In genomic region chr11:124812876-124813275, GRCh38 we compare ENCODE assay signal across 22 cellular contexts. TPM values are rescaled to one million over a fixed set of nuclear protein-coding genes. Genes with fewer than 3 reads are reported as not detected.
DNase-seq lines count a peak whose midpoint lies in the region; ATAC-seq and TF ChIP-seq lines count a peak whose summit lies in the region.
"Had no signal": no experiment of that assay in that cellular context is flagged by ENCODE, and none has a peak within 500 bp of the region (broad histone marks: within the 10 kb centered on the region; RNA-seq: fewer than 3 reads in every experiment).

No MANE protein-coding gene starts in this region.

- no peak overlapping the region for H3K27ac Mint-ChIP-seq in HFFc6

- H3K4me1 ChIP-seq in RWPE2 (ENCODE audit: insufficient read depth, poor library complexity, severe bottlenecking), result no peaks in the 10 kb centered on the region
- H3K4me1 ChIP-seq: heart right ventricle had no signal

- H3K9me3 ChIP-seq in RWPE2 (ENCODE audit: severe bottlenecking), result peaks cover 2% of the 10 kb centered on the region
- H3K9me3 ChIP-seq: BLaER1 treated with 17β-estradiol and CSF1 and Interleukin-3, amounts not matched to agents 10 nM and 100 nM; Caco-2; heart right ventricle had no signal

- H3K4me3 ChIP-seq in RWPE2 (ENCODE audit: severe bottlenecking), result no peak overlapping the region
- H3K4me3 ChIP-seq: BLaER1 treated with 17β-estradiol and CSF1 and Interleukin-3, amounts not matched to agents 10 nM and 100 nM; heart right ventricle had no signal

- H3K27me3 ChIP-seq in RWPE2 (ENCODE audit: insufficient read depth, poor library complexity, severe bottlenecking), result no peaks in the 10 kb centered on the region
- H3K27me3 ChIP-seq: BLaER1 treated with 17β-estradiol and CSF1 and Interleukin-3, amounts not matched to agents 10 nM and 100 nM had no signal

- H3K36me3 ChIP-seq in RWPE2 (ENCODE audit: low read depth), result no peaks in the 10 kb centered on the region
- H3K36me3 ChIP-seq: BLaER1 treated with 17β-estradiol and CSF1 and Interleukin-3, amounts not matched to agents 10 nM and 100 nM; heart right ventricle had no signal

- H3K27ac ChIP-seq in RWPE2 (ENCODE audit: poor library complexity, severe bottlenecking), result no peak overlapping the region
- H3K27ac ChIP-seq: BLaER1 treated with 17β-estradiol and CSF1 and Interleukin-3, amounts not matched to agents 10 nM and 100 nM; heart right ventricle had no signal

- peak; percentile 1 for DNase-seq in NCI-H2171 treated with DMSO at 0.1 percent for 48 hours (lab: John Stamatoyannopoulos, UW)
- DNase-seq in NCI-H2171 (lab: John Stamatoyannopoulos, UW), result no peak
- peak; percentile 35 for DNase-seq in HFFc6
- no peak for DNase-seq in RWPE2 (ENCODE audit: low spot score)
- peak; percentile 27 for DNase-seq in iris pigment epithelial cell (ENCODE audit: low read depth)
- DNase-seq in NCI-H82 (lab: John Stamatoyannopoulos, UW), result no peak
- DNase-seq in kidney glomerular epithelial cell (lab: John Stamatoyannopoulos, UW), result no peak
- DNase-seq in mesenteric fat pad (ENCODE audit: low spot score), result no peak
- DNase-seq: activated naive CD4-positive, alpha-beta T cell treated with anti-CD3 and anti-CD28 coated beads, Interleukin-2, amount 50 U/mL, for 16 hours; aorta; Caco-2; caudate nucleus; heart right ventricle; Karpas-422; midbrain; NCI-H1092; NCI-H2029 treated with DMSO at 0.1 percent for 48 hours; SW 1271 had no signal

- H3K27me3 Mint-ChIP-seq in HFFc6 (ENCODE audit: insufficient read depth), result peaks cover 21% of the 10 kb centered on the region

- ATAC-seq in RWPE2 (ENCODE audit: low read depth), result peak; percentile 27; the same call in 1 of the 3 replicates
- ATAC-seq: HCT116, heart right ventricle, left lobe of liver had no signal

- TF ChIP-seq CTCF in HFFc6 (IDR thresholded peaks at IDR 0.05), result no peak
- TF ChIP-seq CTCF in RWPE2 (IDR thresholded peaks at IDR 0.05; ENCODE audit: poor library complexity, severe bottlenecking), result no peak

- no peak overlapping the region for H3K4me3 Mint-ChIP-seq in HFFc6
- H3K4me3 Mint-ChIP-seq: neural crest cell had no signal

- H3K4me1 Mint-ChIP-seq in HFFc6 (ENCODE audit: low read depth), result peaks cover 30% of the 10 kb centered on the region
- H3K4me1 Mint-ChIP-seq: neural crest cell had no signal

- no peaks in the 10 kb centered on the region for H3K9me3 Mint-ChIP-seq in HFFc6
- H3K9me3 Mint-ChIP-seq: neural crest cell had no signal

- no peaks in the 10 kb centered on the region; the same call in 1 of the 2 replicates for H3K36me3 Mint-ChIP-seq in HFFc6 (ENCODE audit: low read depth)

RNA-seq across cellular contexts. Expression of gene MSANTD2, which starts 12.7 kb away (rescaled TPM):
- total RNA-seq in HFFc6 (2021; fragmentation: NEBNext Ultra II Directional; extraction: Animal tissue kit (Norgen Biotek cat#: 25700)), result 1 to 10 TPM; 4.4 to 7.1 (median 5.8) TPM
- total RNA-seq in mesenteric fat pad, result 11.3 TPM

RNA-seq across cellular contexts. Expression of gene ESAM, which starts 50.8 kb away (rescaled TPM):
- under 1 TPM in 3 of 6 experiments, not detected in 3; 0.11 to 0.14 (median 0.12) TPM for total RNA-seq in HFFc6 (2021; fragmentation: NEBNext Ultra II Directional; extraction: Animal tissue kit (Norgen Biotek cat#: 25700))
- total RNA-seq in mesenteric fat pad, result 84.0 TPM

RNA-seq across cellular contexts. Expression of gene ROBO3, which starts 52.4 kb away (rescaled TPM):
- 1 to 10 TPM; 1.9 to 3.3 (median 2.6) TPM for total RNA-seq in HFFc6 (2021; fragmentation: NEBNext Ultra II Directional; extraction: Animal tissue kit (Norgen Biotek cat#: 25700))
- 14.8 TPM for total RNA-seq in mesenteric fat pad

Comparison
In these comparisons a context has a peak if more than half of its experiments do, and no peak if none do; other contexts are left out.
1. DNase-seq: peak in NCI-H2171 treated with DMSO at 0.1 percent for 48 hours (single experiment), HFFc6 (single experiment) and iris pigment epithelial cell (single experiment); none in NCI-H2171 (single experiment), RWPE2 (single experiment), NCI-H82 (single experiment), kidney glomerular epithelial cell (single experiment) and mesenteric fat pad (single experiment).
2. RNA of gene ESAM, which starts 50.8 kb away (total RNA-seq): 84.0 TPM in mesenteric fat pad (single experiment); 0.11 to 0.14 TPM in HFFc6; every median in the first group is over 10 times any median in the second.